In the genomic region with DNA sequence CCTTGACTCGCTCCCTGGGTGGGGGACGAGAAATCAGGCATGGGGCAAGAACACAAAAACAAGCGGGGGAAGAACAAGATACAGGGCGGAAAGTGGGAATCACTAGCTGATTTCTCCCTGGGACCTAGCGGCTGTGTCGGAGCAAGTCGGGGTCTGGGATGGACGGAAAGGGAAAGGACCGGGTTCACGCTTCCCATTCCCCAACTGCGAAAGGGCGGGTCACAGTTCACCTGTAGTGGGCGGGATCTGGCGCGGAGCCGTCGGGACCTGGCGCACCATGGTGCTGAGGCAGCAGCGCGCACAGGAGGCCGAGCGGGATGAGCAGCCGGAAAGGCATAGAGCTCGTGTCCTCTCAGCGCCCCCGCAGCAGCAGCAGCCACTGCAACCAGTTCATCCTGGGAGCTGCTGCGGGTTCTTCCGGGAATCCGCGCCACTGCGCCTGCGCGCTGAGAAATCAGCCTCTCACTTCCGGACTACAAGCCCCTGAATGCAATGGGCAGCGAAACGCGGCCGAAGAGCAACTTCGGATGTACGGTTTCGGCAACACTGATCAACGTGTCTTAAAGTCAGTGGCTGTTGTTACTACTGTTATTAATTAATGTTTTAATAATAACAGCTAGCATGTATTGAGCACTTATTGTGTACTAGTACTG, we compare ENCODE assay signal across 8 cellular contexts. TPM values are rescaled to one million over a fixed set of nuclear protein-coding genes. Genes with fewer than 3 reads are reported as not detected.
DNase-seq lines count a peak whose midpoint lies in the region; ATAC-seq and TF ChIP-seq lines count a peak whose summit lies in the region.

A gene with protein sequence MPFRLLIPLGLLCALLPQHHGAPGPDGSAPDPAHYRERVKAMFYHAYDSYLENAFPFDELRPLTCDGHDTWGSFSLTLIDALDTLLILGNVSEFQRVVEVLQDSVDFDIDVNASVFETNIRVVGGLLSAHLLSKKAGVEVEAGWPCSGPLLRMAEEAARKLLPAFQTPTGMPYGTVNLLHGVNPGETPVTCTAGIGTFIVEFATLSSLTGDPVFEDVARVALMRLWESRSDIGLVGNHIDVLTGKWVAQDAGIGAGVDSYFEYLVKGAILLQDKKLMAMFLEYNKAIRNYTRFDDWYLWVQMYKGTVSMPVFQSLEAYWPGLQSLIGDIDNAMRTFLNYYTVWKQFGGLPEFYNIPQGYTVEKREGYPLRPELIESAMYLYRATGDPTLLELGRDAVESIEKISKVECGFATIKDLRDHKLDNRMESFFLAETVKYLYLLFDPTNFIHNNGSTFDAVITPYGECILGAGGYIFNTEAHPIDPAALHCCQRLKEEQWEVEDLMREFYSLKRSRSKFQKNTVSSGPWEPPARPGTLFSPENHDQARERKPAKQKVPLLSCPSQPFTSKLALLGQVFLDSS (minus strand): TSS at position 415 of the 653 bp plus-strand sequence. CDS start 78 bp downstream, at position 337.

- intact Hi-C loops in Panc1 (cut with micrococcal nuclease; ENCODE audit: unreplicated experiment): loop anchor here (5.0 kb wide), 1 partner anchor 120 kb away; no protein-coding TSS in a partner anchor

- no peaks in the 10 kb centered on the region for H3K36me3 ChIP-seq in KMS-11 (ENCODE audit: insufficient read depth)
- H3K36me3 ChIP-seq in Panc1 (ENCODE audit: control insufficient read depth, insufficient read depth, low read length): peaks cover 5% of the 10 kb centered on the region; the same call in 1 of the 2 replicates
- H3K36me3 ChIP-seq in esophagus (ENCODE audit: control insufficient read depth in 2 of 2, insufficient read depth in 2 of 2, low read length in 1 of 2): no peaks in the 10 kb centered on the region
- H3K36me3 ChIP-seq in mucosa of stomach (ENCODE audit: control insufficient read depth, insufficient read depth, low read length): no peaks in the 10 kb centered on the region

- H3K27ac ChIP-seq in KMS-11: peak within 1 kb of the TSS; percentile 42; the same call in 1 of the 2 replicates
- H3K27ac ChIP-seq in Panc1 (ENCODE audit: low read length): peak within 1 kb of the TSS; percentile 90
- H3K27ac ChIP-seq in esophagus (ENCODE audit: low read depth in 2 of 2, low read length in 1 of 2): peak within 1 kb of the TSS; percentile 92 to 96

- WGBS in esophagus, 2 donors: 0 to 1% methylated on average over 37 to 42 of the region's 42 CpGs

- ATAC-seq in GM21723 (IDR thresholded peaks at IDR 0.05; ENCODE audit: unreplicated experiment) (peak; percentile 74), Panc1 (peak; percentile 96)

- peak; percentile 85 for DNase-seq in DMS114 treated with DMSO at 0.1 percent for 48 hours (lab: John Stamatoyannopoulos, UW; ENCODE audit: unreplicated experiment)
- peak; percentile 82 for DNase-seq in Panc1 (ENCODE audit: low read depth, low spot score)
- DNase-seq in activated T-cell treated with anti-CD3 and anti-CD28 coated beads, Interleukin-2, amount 50 U/mL, for 24 hours: peak; percentile 94
- DNase-seq in stimulated activated CD8-positive, alpha-beta memory T cell treated with anti-CD3 and anti-CD28 coated beads, Interleukin-4, amount 100 ng/mL, for 48 hours: peak; percentile 96

- H4K20me1 ChIP-seq in KMS-11 (ENCODE audit: insufficient read depth): no peaks in the 10 kb centered on the region

- peak within 1 kb of the TSS; percentile 99 for H2AFZ ChIP-seq in KMS-11 (ENCODE audit: low read depth)

- no peaks in the 10 kb centered on the region for H3K9me3 Mint-ChIP-seq in activated T-cell treated with anti-CD3 and anti-CD28 coated beads, Interleukin-2, amount 50 U/mL, for 24 hours

- TF ChIP-seq CTCF in KMS-11 (conservative IDR thresholded peaks at IDR 0.05; ENCODE audit: low read depth, low read length): no peak
- TF ChIP-seq CTCF in Panc1 (IDR thresholded peaks at IDR 0.05): no peak

- H3K4me2 ChIP-seq in KMS-11: peak within 1 kb of the TSS; percentile 94

- H3K79me2 ChIP-seq in KMS-11 (ENCODE audit: insufficient read depth, low read depth): 0 out of 2 replicates have a peak, but pooled peaks cover 4% of the 10 kb centered on the region

- peaks cover 18% of the 10 kb centered on the region for H3K4me1 ChIP-seq in KMS-11 (ENCODE audit: low read depth, poor library complexity, severe bottlenecking)
- H3K4me1 ChIP-seq in Panc1 (ENCODE audit: control insufficient read depth, insufficient read depth, low read length): peaks cover 2% of the 10 kb centered on the region; the same call in 1 of the 2 replicates
- H3K4me1 ChIP-seq in esophagus (ENCODE audit: control insufficient read depth in 2 of 2, insufficient read depth in 2 of 2, low read length in 1 of 2): no peaks in the 10 kb centered on the region
- peaks cover 3% of the 10 kb centered on the region for H3K4me1 ChIP-seq in mucosa of stomach (ENCODE audit: control insufficient read depth, insufficient read depth, low read length)

- H3K9ac ChIP-seq in KMS-11: peak within 1 kb of the TSS; percentile 58
- H3K9ac ChIP-seq in mucosa of stomach (ENCODE audit: low read length): peak within 1 kb of the TSS; percentile 81

- H3K27me3 Mint-ChIP-seq in activated T-cell treated with anti-CD3 and anti-CD28 coated beads, Interleukin-2, amount 50 U/mL, for 24 hours: no peaks in the 10 kb centered on the region

- H3K4me3 Mint-ChIP-seq in activated T-cell treated with anti-CD3 and anti-CD28 coated beads, Interleukin-2, amount 50 U/mL, for 24 hours: peak within 1 kb of the TSS; percentile 96

- peak within 1 kb of the TSS; percentile 96 for H3K27ac Mint-ChIP-seq in activated T-cell treated with anti-CD3 and anti-CD28 coated beads, Interleukin-2, amount 50 U/mL, for 24 hours

- H3K27me3 ChIP-seq in KMS-11 (ENCODE audit: insufficient read depth, low read depth) (no peaks in the 10 kb centered on the region), Panc1 (ENCODE audit: control insufficient read depth, insufficient read depth, low read length) (no peaks in the 10 kb centered on the region), esophagus (ENCODE audit: control insufficient read depth in 1 of 2, insufficient read depth in 2 of 2, low read length in 2 of 2) (no peaks in the 10 kb centered on the region), mucosa of stomach (ENCODE audit: control insufficient read depth, insufficient read depth, low read length) (no peaks in the 10 kb centered on the region)

- in situ Hi-C loops in Panc1 (cut with HindIII; ENCODE audit: low pct_unique_long_range_greater_than_20kb, low sequenced_read_pairs): no loop called here

- no TSS peak for BruUV-seq in Panc1 (replicated peaks; lab: Mats Ljungman, UMichigan)

- H3K4me3 ChIP-seq in KMS-11 (IDR thresholded peaks at IDR 0.05; ENCODE audit: insufficient read depth, low read depth, low read length) (no peak within 1 kb of the TSS), Panc1 (ENCODE audit: low read depth in 2 of 2, low read length in 2 of 2) (peak within 1 kb of the TSS; percentile 92 to 96), esophagus (ENCODE audit: low read depth in 1 of 2, low read length in 2 of 2) (peak within 1 kb of the TSS; percentile 85 to 88), mucosa of stomach (ENCODE audit: low read length) (peak within 1 kb of the TSS; percentile 40)

- H3K9me3 ChIP-seq in Panc1 (ENCODE audit: control insufficient read depth, insufficient read depth, low read depth, low read length) (no peaks in the 10 kb centered on the region), esophagus (ENCODE audit: control insufficient read depth in 2 of 2, insufficient read depth in 1 of 2, low read depth in 1 of 2, low read length in 1 of 2) (no peaks in the 10 kb centered on the region), mucosa of stomach (ENCODE audit: control insufficient read depth, low read length) (no peaks in the 10 kb centered on the region)

- CTCF ChIA-PET in Panc1 (lab: Charles Lee): interaction anchor here (0.5 to 1.3 kb wide), 3 partner anchors 51 to 122 kb away, joined by 3 read pairs; no protein-coding TSS in a partner anchor

- peaks cover 44% of the 10 kb centered on the region for H3K36me3 Mint-ChIP-seq in activated T-cell treated with anti-CD3 and anti-CD28 coated beads, Interleukin-2, amount 50 U/mL, for 24 hours (ENCODE audit: low read depth)

- H3K4me1 Mint-ChIP-seq in activated T-cell treated with anti-CD3 and anti-CD28 coated beads, Interleukin-2, amount 50 U/mL, for 24 hours (ENCODE audit: low read depth): peaks cover 36% of the 10 kb centered on the region

- POLR2A ChIA-PET in Panc1 (lab: Charles Lee): interaction anchor here (0.6 kb wide), 1 partner anchor 34 kb away, joined by 4 read pairs; no protein-coding TSS in a partner anchor

RNA-seq across cellular contexts. Expression of the gene that starts here (rescaled TPM):
- 34.7 TPM for total RNA-seq in Panc1 (2021; ENCODE audit: unreplicated experiment)
- 39.1 TPM for polyA plus RNA-seq in Panc1 (2012; ENCODE audit: insufficient read length)
- 1 to 10 TPM; 5.3 to 8.6 TPM for polyA plus RNA-seq in esophagus

Comparison
In these comparisons a context has a peak if more than half of its experiments do, and no peak if none do; other contexts are left out.
1. H3K27ac ChIP-seq: peak in every context shown above with its lines; median percentile 94 in esophagus; 90 in Panc1; 42 in KMS-11.